ENCODE assay signal across 25 cellular contexts in genomic region chr2:242059566-242059965, GRCh38.
"Had no signal": no experiment of that assay in that cellular context is flagged by ENCODE, and none has a peak within 500 bp of the region (broad histone marks: within the 10 kb centered on the region; RNA-seq: fewer than 3 reads in every experiment).

No MANE protein-coding gene starts in this region.

- H3K4me1 ChIP-seq: pancreas, prostate gland, right lobe of liver, sigmoid colon, stomach, thyroid gland, tibial nerve, upper lobe of right lung, uterus had no signal

- H3K36me3 ChIP-seq: neutrophil, pancreas, prostate gland, right lobe of liver, sigmoid colon, stomach, thoracic aorta, thyroid gland, tibial nerve, upper lobe of right lung, uterus had no signal

- H3K9me3 ChIP-seq: neutrophil, pancreas, prostate gland, right lobe of liver, stomach, thyroid gland, upper lobe of right lung, uterus had no signal

- H3K27ac ChIP-seq: neutrophil, prostate gland, right lobe of liver, sigmoid colon, stomach, thoracic aorta, thyroid gland, tibial nerve, upper lobe of right lung, uterus had no signal

- ATAC-seq: naive thymus-derived CD8-positive, alpha-beta T cell; natural killer cell treated with Interleukin-12 subunit alpha and Interleukin-12 subunit beta and Interleukin-15 and Interleukin-18, amount 100 ng/mL, for 72 hours; pancreas; right cardiac atrium; right lobe of liver; stimulated activated effector memory CD8-positive, alpha-beta T cell treated with anti-CD3 and anti-CD28 coated beads, Interleukin-12 subunit alpha, Interleukin-12 subunit beta, amount 100 ng/mL, for 72 hours; stimulated activated naive B cell treated with anti-CD40 and anti-IgM and Interleukin-4, amounts not matched to agents 10 μg/mL and 1 μg/mL and 100 μg/mL, for 72 hours; upper lobe of right lung had no signal

- DNase-seq: naive thymus-derived CD8-positive, alpha-beta T cell; nephron progenitor cell; nucleus accumbens; pancreas; retina; right cardiac atrium; right lobe of liver; sigmoid colon; small intestine; stimulated activated CD4-positive, alpha-beta T cell treated with anti-CD3 and anti-CD28 coated beads, Interleukin-15, amount 100 ng/mL, for 24 hours; stimulated activated CD4-positive, alpha-beta T cell treated with anti-CD3 and anti-CD28 coated beads, Interleukin-2, amount 100 ng/mL, for 24 hours; stimulated activated CD4-positive, alpha-beta T cell treated with anti-CD3 and anti-CD28 coated beads, Interleukin-2, amount 100 ng/mL, for 48 hours; stimulated activated CD4-positive, alpha-beta T cell treated with anti-CD3 and anti-CD28 coated beads, Interleukin-4, amount 100 ng/mL, for 24 hours; stimulated activated naive B cell treated with anti-CD40 and anti-IgM and Interleukin-4, amounts not matched to agents 10 μg/mL and 1 μg/mL and 100 μg/mL, for 72 hours; stimulated activated naive CD4-positive, alpha-beta T cell treated with Interleukin-2 at 50 U/mL for 16 hours; stomach; thyroid gland; upper lobe of right lung; uterus had no signal

- H3K27me3 ChIP-seq: pancreas, right lobe of liver, thyroid gland, tibial nerve, uterus had no signal

- H3K4me3 ChIP-seq: pancreas, prostate gland, right lobe of liver, sigmoid colon, stomach, thoracic aorta, thyroid gland, tibial nerve, upper lobe of right lung, uterus had no signal
